In genomic region chr3:189494632-189495031, GRCh38 we compare ENCODE assay signal across 21 cellular contexts.
DNase-seq lines count a peak whose midpoint lies in the region; ATAC-seq, FAIRE-seq and TF ChIP-seq lines count a peak whose summit lies in the region.
"Had no signal": no experiment of that assay in that cellular context is flagged by ENCODE, and none has a peak within 500 bp of the region (broad histone marks: within the 10 kb centered on the region; RNA-seq: fewer than 3 reads in every experiment).

No MANE protein-coding gene starts in this region.

- BruUV-seq in HCT116 (replicated peaks; lab: Mats Ljungman, UMichigan) (no TSS peak), K562 (replicated peaks; lab: Mats Ljungman, UMichigan) (no TSS peak)

- no peak for TF ChIP-seq EP300 in K562 (IDR thresholded peaks at IDR 0.05; ENCODE audit: low read length)

- no peaks in the 10 kb centered on the region for H3K27me3 ChIP-seq in HCT116 (ENCODE audit: insufficient read depth, low read length)
- H3K27me3 ChIP-seq in K562 (ENCODE audit: control insufficient read depth in 2 of 2, insufficient read depth in 2 of 2, low read length in 2 of 2) = no peaks in the 10 kb centered on the region
- no peaks in the 10 kb centered on the region for H3K27me3 ChIP-seq in osteoblast (ENCODE audit: insufficient read depth, low read length)

- H3K27ac ChIP-seq in HCT116 (ENCODE audit: low read depth, low read length) (no peak overlapping the region), K562 (ENCODE audit: extremely low read depth, low read depth, low read length) (no peak overlapping the region), osteoblast (ENCODE audit: low read depth, low read length) (no peak overlapping the region)
- H3K27ac ChIP-seq: C4-2B, KMS-11 had no signal

- TF ChIP-seq POLR2A in HCT116 (IDR thresholded peaks at IDR 0.05; ENCODE audit: borderline replicate concordance, extremely low read depth, insufficient read depth, insufficient read length) = no peak
- TF ChIP-seq POLR2A in K562 (conservative IDR thresholded peaks at IDR 0.05) = no peak
- TF ChIP-seq POLR2A in GM18505 (IDR thresholded peaks at IDR 0.05; ENCODE audit: borderline replicate concordance, extremely low read depth, insufficient read depth, insufficient read length) = no peak

- H3K79me2 ChIP-seq in HCT116 (ENCODE audit: insufficient read depth, low read length) (no peaks in the 10 kb centered on the region), K562 (ENCODE audit: control insufficient read depth, insufficient read depth, low read length) (no peaks in the 10 kb centered on the region), osteoblast (ENCODE audit: insufficient read depth, low read length) (no peaks in the 10 kb centered on the region)

- H3K4me1 ChIP-seq in HCT116 (ENCODE audit: control insufficient read depth in 1 of 2, insufficient read depth in 2 of 2, low read length in 2 of 2) (no peaks in the 10 kb centered on the region), K562 (replicated peaks in 1 of 2; ENCODE audit: control insufficient read depth in 2 of 2, insufficient read depth in 2 of 2, low read length in 2 of 2) (no peaks in the 10 kb centered on the region), osteoblast (ENCODE audit: insufficient read depth, low read length) (peaks cover 3% of the 10 kb centered on the region)
- H3K4me1 ChIP-seq: HAP-1 had no signal

- H3K9ac ChIP-seq in HCT116 (ENCODE audit: low read length) (no peak overlapping the region), K562 (ENCODE audit: insufficient read depth in 1 of 2, low read depth in 2 of 2, low read length in 2 of 2) (no peak overlapping the region)
- H3K9ac ChIP-seq: KMS-11 had no signal

- ATAC-seq in HCT116 (no peak), K562 (no peak), GM18505 (IDR thresholded peaks at IDR 0.05; ENCODE audit: unreplicated experiment) (no peak), HG02884 (IDR thresholded peaks at IDR 0.05; ENCODE audit: unreplicated experiment) (no peak)

- WGBS in K562 (ENCODE audit: insufficient coverage, low coverage, missing lambda C conversion rate) = 0% methylated on average over 1 of the region's 1 CpG

- no peaks in the 10 kb centered on the region for H3K36me3 ChIP-seq in HCT116 (ENCODE audit: control insufficient read depth in 1 of 2, insufficient read depth in 2 of 2, low read length in 2 of 2)
- no peaks in the 10 kb centered on the region for H3K36me3 ChIP-seq in K562 (ENCODE audit: control insufficient read depth, insufficient read depth, low read length)
- H3K36me3 ChIP-seq in osteoblast (ENCODE audit: insufficient read depth, low read length) = no peaks in the 10 kb centered on the region
- H3K36me3 ChIP-seq: HAP-1 had no signal

- no peak overlapping the region for H2AFZ ChIP-seq in HCT116 (ENCODE audit: low read depth, low read length, poor library complexity, severe bottlenecking)
- H2AFZ ChIP-seq in K562 (ENCODE audit: low read depth, low read length) = no peak overlapping the region
- no peak overlapping the region for H2AFZ ChIP-seq in osteoblast (ENCODE audit: low read length)

- POLR2A ChIA-PET in HCT116 (lab: Charles Lee) = no interaction called here
- POLR2A ChIA-PET in K562 (lab: Yijun Ruan, JAX) = no interaction called here

- RAD21 ChIA-PET in HCT116 (lab: Charles Lee; ENCODE audit: low non-redundant PET in 1 of 2, low total read pairs in 2 of 2, uncharacterized antibody in 2 of 2, unreplicated experiment in 2 of 2) = no interaction called here

- TF ChIP-seq RAD21 in HCT116 (IDR thresholded peaks at IDR 0.05; ENCODE audit: low read depth) (no peak), K562 (CRISPR knock-in tag; conservative IDR thresholded peaks at IDR 0.05 in 1 of 2, IDR thresholded peaks at IDR 0.05 in 1 of 2) (no peak)

- no peak overlapping the region for H3K4me2 ChIP-seq in HCT116 (ENCODE audit: low read length)
- no peak overlapping the region for H3K4me2 ChIP-seq in K562 (ENCODE audit: insufficient read depth, low read length)
- no peak overlapping the region for H3K4me2 ChIP-seq in osteoblast (ENCODE audit: insufficient read depth, low read length)
- H3K4me2 ChIP-seq: KMS-11 had no signal

- intact Hi-C loops in HCT116 (cut with micrococcal nuclease) (no loop called here), K562 (cut with micrococcal nuclease) (no loop called here)

- no peaks in the 10 kb centered on the region for H3K9me1 ChIP-seq in K562 (ENCODE audit: control insufficient read depth, insufficient read depth, low read length)

- no peaks in the 10 kb centered on the region for H3K9me2 ChIP-seq in HCT116 (ENCODE audit: insufficient read depth)

- in situ Hi-C loops in K562 (cut with MboI) = no loop called here

- H3K9me3 ChIP-seq in HCT116 (ENCODE audit: control insufficient read depth in 1 of 2, insufficient read depth in 1 of 2, low read depth in 1 of 2, low read length in 2 of 2) (no peaks in the 10 kb centered on the region), K562 (replicated peaks; ENCODE audit: control insufficient read depth, insufficient read depth, low read depth, low read length) (no peaks in the 10 kb centered on the region), osteoblast (ENCODE audit: low read depth, low read length) (no peaks in the 10 kb centered on the region)
- H3K9me3 ChIP-seq: HAP-1 had no signal

- FAIRE-seq in K562 (lab: Jason Lieb, UNC) = no peak
- FAIRE-seq: A204.1, GM12892, H1, HTR-8/SVneo had no signal

- TF ChIP-seq CTCF in HCT116 (IDR thresholded peaks at IDR 0.05 in 2 of 3, conservative IDR thresholded peaks at IDR 0.05 in 1 of 3; ENCODE audit: borderline replicate concordance in 1 of 3, insufficient read depth in 1 of 3, low read depth in 2 of 3, low read length in 2 of 3) (no peak), K562 (IDR thresholded peaks at IDR 0.05 in 2 of 3, conservative IDR thresholded peaks at IDR 0.05 in 1 of 3; ENCODE audit: insufficient read depth in 2 of 3, low read depth in 1 of 3, low read length in 3 of 3) (no peak), osteoblast (IDR thresholded peaks at IDR 0.05; ENCODE audit: extremely low read depth, low read depth, low read length) (no peak)

- H3K4me3 ChIP-seq in HCT116 (replicated peaks in 1 of 2; ENCODE audit: low read depth in 1 of 2, low read length in 2 of 2) = no peak overlapping the region
- no peak overlapping the region for H3K4me3 ChIP-seq in K562
- H3K4me3 ChIP-seq in osteoblast (ENCODE audit: insufficient read depth, low read length) = no peak overlapping the region
- H3K4me3 ChIP-seq: HAP-1 had no signal

- CTCF ChIA-PET in HCT116 (lab: Charles Lee) = no interaction called here
- CTCF ChIA-PET in K562 (lab: Yijun Ruan, JAX; ENCODE audit: low intra/inter-chr PET ratio) = no interaction called here

- no peaks in the 10 kb centered on the region for H4K20me1 ChIP-seq in HCT116 (ENCODE audit: insufficient read depth)
- no peaks in the 10 kb centered on the region for H4K20me1 ChIP-seq in K562 (replicated peaks; ENCODE audit: control insufficient read depth, insufficient read depth, low read length)
- no peaks in the 10 kb centered on the region for H4K20me1 ChIP-seq in osteoblast (ENCODE audit: insufficient read depth, low read length)

- no peak for DNase-seq in HCT116 (ENCODE audit: low read depth, low spot score)
- peak; percentile 15 for DNase-seq in NCI-H69 (lab: John Stamatoyannopoulos, UW)
- no peak for DNase-seq in K562 (ENCODE audit: extremely low read depth in 1 of 4, low spot score in 3 of 4)
- peak; percentile 18 for DNase-seq in osteoblast (ENCODE audit: insufficient read length, low spot score, missing footprints)
- DNase-seq in COLO668 (lab: John Stamatoyannopoulos, UW; ENCODE audit: unreplicated experiment) = no peak
- DNase-seq: AML-193; CD4-positive, alpha-beta T cell; DMS153; DMS79; GDM1; HFFc6; IMR-90 had no signal

TF ChIP-seq in HCT116, 20 proteins besides CTCF, POLR2A, EP300 and RAD21:
- TF ChIP-seq JUND (IDR thresholded peaks at IDR 0.05) (no peak), CEBPB (IDR thresholded peaks at IDR 0.05; ENCODE audit: low read depth) (peak; percentile 35; the same call in 1 of the 2 replicates)

TF ChIP-seq in K562, 482 proteins besides CTCF, POLR2A, EP300 and RAD21:
- TF ChIP-seq CEBPG (CRISPR knock-in tag; IDR thresholded peaks at IDR 0.05) (no peak), CEBPG (tag; conservative IDR thresholded peaks at IDR 0.05 in 1 of 2, IDR thresholded peaks at IDR 0.05 in 1 of 2) (peak; percentile 15 to 79; a peak in 2 of 4 replicates), ZNF280B (CRISPR knock-in tag; IDR thresholded peaks at IDR 0.05) (no peak), SAFB2 (IDR thresholded peaks at IDR 0.05; ENCODE audit: borderline replicate concordance, low read depth, low read length, severe bottlenecking) (no peak)

Comparison
In these comparisons a context has a peak if more than half of its experiments do, and no peak if none do; other contexts are left out.
1. DNase-seq: peak in NCI-H69 (single experiment) and osteoblast (single experiment); none in HCT116 (single experiment), K562 (0 of 4) and COLO668 (single experiment).
2. Of the 22 proteins assayed by ChIP-seq in both K562 and HCT116: peak only in K562: none; only in HCT116: CEBPB; in both: none; in neither: 21.